31 cellular contexts compared by ENCODE assay signal in genomic region chr12:6883683-6884082, GRCh38.
"Had no signal": no experiment of that assay in that cellular context is flagged by ENCODE, and none has a peak within 500 bp of the region (broad histone marks: within the 10 kb centered on the region; RNA-seq: fewer than 3 reads in every experiment).

No MANE protein-coding gene starts in this region.

- ATAC-seq: effector memory CD8-positive, alpha-beta T cell; left lung; lower lobe of right lung; mucosa of descending colon; T-helper 17 cell had no signal

- H3K4me2 ChIP-seq: smooth muscle cell had no signal

- H3K4me1 ChIP-seq: ascending aorta, prostate gland, tibial nerve had no signal

- H3K27me3 ChIP-seq: ascending aorta, cardiac muscle cell, left lung, ovary, tibial nerve had no signal

- H3K4me3 ChIP-seq: ascending aorta, cardiac muscle cell, coronary artery, left lung, lower lobe of right lung, mucosa of descending colon, ovary, prostate gland, smooth muscle cell, tibial nerve had no signal

- H3K36me3 ChIP-seq: cardiac muscle cell, ovary, prostate gland had no signal

- DNase-seq: activated CD4-positive, alpha-beta memory T cell treated with anti-CD3 and anti-CD28 coated beads, Interleukin-2, amount 10 ng/mL, durations not matched to agents 7 days and 5 days; activated CD4-positive, alpha-beta T cell treated with anti-CD3 and anti-CD28 coated beads, Interleukin-2, amount 10 ng/mL, durations not matched to agents 7 days and 5 days; activated CD4-positive, CD25-positive, alpha-beta regulatory T cell treated with anti-CD3 and anti-CD28 coated beads, Interleukin-2, amount 50 U/mL, for 72 hours; activated CD8-positive, alpha-beta memory T cell treated with anti-CD3 and anti-CD28 coated beads, Interleukin-2, amount 50 U/mL, for 48 hours; activated gamma-delta T cell; activated naive CD4-positive, alpha-beta T cell treated with anti-CD3 and anti-CD28 coated beads, Interleukin-2, amount 10 ng/mL, durations not matched to agents 7 days and 5 days; activated naive CD8-positive, alpha-beta T cell treated with anti-CD3 and anti-CD28 coated beads, Interleukin-2, amount 10 ng/mL, durations not matched to agents 7 days and 5 days; activated T-cell treated with anti-CD3 and anti-CD28 coated beads, Interleukin-2, amount 50 U/mL, for 24 hours; cerebellar nuclear complex; effector memory CD8-positive, alpha-beta T cell; head of caudate nucleus; hippocampal formation; immature natural killer cell; lower lobe of right lung; mesenchymal stem cell; mucosa of descending colon; nephron progenitor cell; ovary; retina; stimulated activated CD4-positive, alpha-beta T cell treated with anti-CD3 and anti-CD28 coated beads, Interleukin-15, amount 100 ng/mL, for 24 hours; stimulated activated naive CD4-positive, alpha-beta T cell treated with Interleukin-2 at 50 U/mL for 16 hours; T-helper 17 cell; T1000 had no signal

- H3K27ac ChIP-seq: ascending aorta, cardiac muscle cell, coronary artery, left lung, lower lobe of right lung, ovary, prostate gland had no signal

- H3K9me3 ChIP-seq: ascending aorta, left lung, lower lobe of right lung, mucosa of descending colon, ovary, prostate gland, tibial nerve had no signal

- FAIRE-seq: endothelial cell of umbilical vein had no signal
